2 cellular contexts compared by ENCODE assay signal in genomic region chr6:10721850-10722569, GRCh38.
TF ChIP-seq lines count a peak whose summit lies in the region.

No MANE protein-coding gene starts in this region.

TF ChIP-seq in SK-N-SH, 30 proteins besides CTCF, POLR2A, EP300 and RAD21:
- TF ChIP-seq NRF1 (IDR thresholded peaks at IDR 0.05; ENCODE audit: low read depth, low read length), result no peak
- no peak for TF ChIP-seq IRF3 (IDR thresholded peaks at IDR 0.05; ENCODE audit: low read depth, low read length)
- TF ChIP-seq, protein P1, sequence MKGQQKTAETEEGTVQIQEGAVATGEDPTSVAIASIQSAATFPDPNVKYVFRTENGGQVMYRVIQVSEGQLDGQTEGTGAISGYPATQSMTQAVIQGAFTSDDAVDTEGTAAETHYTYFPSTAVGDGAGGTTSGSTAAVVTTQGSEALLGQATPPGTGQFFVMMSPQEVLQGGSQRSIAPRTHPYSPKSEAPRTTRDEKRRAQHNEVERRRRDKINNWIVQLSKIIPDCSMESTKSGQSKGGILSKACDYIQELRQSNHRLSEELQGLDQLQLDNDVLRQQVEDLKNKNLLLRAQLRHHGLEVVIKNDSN (IDR thresholded peaks at IDR 0.05; ENCODE audit: borderline replicate concordance, low read depth), result no peak
- TF ChIP-seq SMC3 (IDR thresholded peaks at IDR 0.05; ENCODE audit: low read depth, low read length), result no peak
- TF ChIP-seq RCOR1 (IDR thresholded peaks at IDR 0.05; ENCODE audit: low read length), result no peak
- no peak for TF ChIP-seq CHD2 (IDR thresholded peaks at IDR 0.05; ENCODE audit: low read length, partially characterized antibody)
- TF ChIP-seq TCF12 (IDR thresholded peaks at IDR 0.05), result no peak
- no peak for TF ChIP-seq MXI1 (IDR thresholded peaks at IDR 0.05; ENCODE audit: low read depth, low read length)
- no peak for TF ChIP-seq GABPA (IDR thresholded peaks at IDR 0.05; ENCODE audit: low read depth)
- TF ChIP-seq MEF2A (IDR thresholded peaks at IDR 0.05; ENCODE audit: borderline replicate concordance, low read depth), result no peak
- TF ChIP-seq REST (IDR thresholded peaks at IDR 0.05; ENCODE audit: low read depth, low read length), result no peak
- TF ChIP-seq ELF1 (IDR thresholded peaks at IDR 0.05), result no peak
- TF ChIP-seq FOXM1 (IDR thresholded peaks at IDR 0.05; ENCODE audit: low read depth), result no peak
- TF ChIP-seq TAF1 (IDR thresholded peaks at IDR 0.05; ENCODE audit: borderline replicate concordance, low read depth, low read length), result no peak
- no peak for TF ChIP-seq POLR2AphosphoS5 (IDR thresholded peaks at IDR 0.05; ENCODE audit: low read depth, low read length)
TF ChIP-seq in SK-N-SH: peak in this region for 0.

TF ChIP-seq in SK-N-SH treated with all-trans-retinoic acid at 6 μM for 48 hours, 23 proteins besides CTCF, POLR2A, EP300 and RAD21:
- TF ChIP-seq TCF4 (CRISPR knock-in tag; IDR thresholded peaks at IDR 0.05; ENCODE audit: borderline replicate concordance) (no peak), ZNF8 (CRISPR knock-in tag; IDR thresholded peaks at IDR 0.05) (no peak), ZFP30 (CRISPR knock-in tag; IDR thresholded peaks at IDR 0.05) (no peak), ISL1 (CRISPR knock-in tag; IDR thresholded peaks at IDR 0.05) (no peak), ARNTL (CRISPR knock-in tag; IDR thresholded peaks at IDR 0.05; ENCODE audit: borderline replicate concordance, low read depth) (no peak), OSR1 (CRISPR knock-in tag; IDR thresholded peaks at IDR 0.05) (no peak), TOX (CRISPR knock-in tag; IDR thresholded peaks at IDR 0.05; ENCODE audit: borderline replicate concordance) (no peak), ZFP3 (CRISPR knock-in tag; IDR thresholded peaks at IDR 0.05) (no peak), CSDC2 (CRISPR knock-in tag; IDR thresholded peaks at IDR 0.05) (no peak), ZNF70 (CRISPR knock-in tag; IDR thresholded peaks at IDR 0.05) (no peak), BACH2 (CRISPR knock-in tag; IDR thresholded peaks at IDR 0.05; ENCODE audit: borderline replicate concordance) (no peak), ZC3H10 (CRISPR knock-in tag; IDR thresholded peaks at IDR 0.05) (no peak), CREB5 (CRISPR knock-in tag; IDR thresholded peaks at IDR 0.05; ENCODE audit: low read depth) (no peak), ESRRG (CRISPR knock-in tag; IDR thresholded peaks at IDR 0.05) (no peak), PPARA (CRISPR knock-in tag; IDR thresholded peaks at IDR 0.05; ENCODE audit: borderline replicate concordance) (no peak), GLIS3 (CRISPR knock-in tag; IDR thresholded peaks at IDR 0.05) (no peak)
- TF ChIP-seq, protein P2, sequence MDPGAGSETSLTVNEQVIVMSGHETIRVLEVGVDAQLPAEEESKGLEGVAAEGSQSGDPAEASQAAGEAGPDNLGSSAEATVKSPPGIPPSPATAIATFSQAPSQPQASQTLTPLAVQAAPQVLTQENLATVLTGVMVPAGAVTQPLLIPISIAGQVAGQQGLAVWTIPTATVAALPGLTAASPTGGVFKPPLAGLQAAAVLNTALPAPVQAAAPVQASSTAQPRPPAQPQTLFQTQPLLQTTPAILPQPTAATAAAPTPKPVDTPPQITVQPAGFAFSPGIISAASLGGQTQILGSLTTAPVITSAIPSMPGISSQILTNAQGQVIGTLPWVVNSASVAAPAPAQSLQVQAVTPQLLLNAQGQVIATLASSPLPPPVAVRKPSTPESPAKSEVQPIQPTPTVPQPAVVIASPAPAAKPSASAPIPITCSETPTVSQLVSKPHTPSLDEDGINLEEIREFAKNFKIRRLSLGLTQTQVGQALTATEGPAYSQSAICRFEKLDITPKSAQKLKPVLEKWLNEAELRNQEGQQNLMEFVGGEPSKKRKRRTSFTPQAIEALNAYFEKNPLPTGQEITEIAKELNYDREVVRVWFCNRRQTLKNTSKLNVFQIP (CRISPR knock-in tag; IDR thresholded peaks at IDR 0.05; ENCODE audit: borderline replicate concordance, low read depth), result no peak
